In genomic region chr6:562052-562676, GRCh38 we compare ENCODE assay signal across 22 cellular contexts.
DNase-seq lines count a peak whose midpoint lies in the region; ATAC-seq, FAIRE-seq and TF ChIP-seq lines count a peak whose summit lies in the region.
"Had no signal": no experiment of that assay in that cellular context is flagged by ENCODE, and none has a peak within 500 bp of the region (broad histone marks: within the 10 kb centered on the region; RNA-seq: fewer than 3 reads in every experiment).

No MANE protein-coding gene starts in this region.

- ATAC-seq in activated CD8-positive, alpha-beta T cell treated with anti-CD3 and anti-CD28 coated beads for 36 hours, result no peak
- ATAC-seq in activated CD8-positive, alpha-beta T cell treated with anti-CD3 and anti-CD28 coated beads, Interleukin-2, amount 10 ng/mL, durations not matched to agents 7 days and 5 days, result no peak
- no peak for ATAC-seq in activated T-helper 17 cell treated with anti-CD3 and anti-CD28 coated beads, Interleukin-2, amount 50 U/mL, for 72 hours (replicated peaks)
- no peak for ATAC-seq in GM21786 (IDR thresholded peaks at IDR 0.05; ENCODE audit: unreplicated experiment)
- ATAC-seq in HG02623 (IDR thresholded peaks at IDR 0.05; ENCODE audit: unreplicated experiment), result no peak
- ATAC-seq: heart right ventricle, mucosa of descending colon had no signal

- H3K4me3 ChIP-seq in osteoblast (ENCODE audit: insufficient read depth, low read length), result no peak overlapping the region
- H3K4me3 ChIP-seq: HAP-1, heart right ventricle, mucosa of descending colon, vagina had no signal

- intact Hi-C loops in activated CD8-positive, alpha-beta T cell treated with anti-CD3 and anti-CD28 coated beads for 36 hours (cut with micrococcal nuclease), result no loop called here

- no peaks in the 10 kb centered on the region for H3K79me2 ChIP-seq in osteoblast (ENCODE audit: insufficient read depth, low read length)

- no peaks in the 10 kb centered on the region for H3K9me3 ChIP-seq in osteoblast (ENCODE audit: low read depth, low read length)
- H3K9me3 ChIP-seq: HAP-1, heart right ventricle, mucosa of descending colon, vagina had no signal

- H2AFZ ChIP-seq in osteoblast (ENCODE audit: low read length), result peak overlapping the region; percentile 66

- no peak for DNase-seq in activated CD8-positive, alpha-beta T cell treated with anti-CD3 and anti-CD28 coated beads for 36 hours
- no peak for DNase-seq in activated CD8-positive, alpha-beta T cell treated with anti-CD3 and anti-CD28 coated beads, Interleukin-2, amount 10 ng/mL, durations not matched to agents 7 days and 5 days
- no peak for DNase-seq in osteoblast (ENCODE audit: insufficient read length, low spot score, missing footprints)
- no peak for DNase-seq in NCI-H69 (lab: John Stamatoyannopoulos, UW)
- DNase-seq: activated CD4-positive, alpha-beta T cell treated with anti-CD3 and anti-CD28 coated beads, Interleukin-2, amount 50 U/mL, for 4 hours; Calu3; central memory CD4-positive, alpha-beta T cell; effector memory CD4-positive, alpha-beta T cell; heart right ventricle; mucosa of descending colon; NCI-H187; NCI-H2227 treated with DMSO at 0.1 percent for 48 hours; NCI-H82; stimulated activated CD4-positive, alpha-beta T cell treated with anti-CD3 and anti-CD28 coated beads, Interleukin-12 subunit alpha, Interleukin-12 subunit beta, amount 100 ng/mL, for 4 hours had no signal

- H3K4me3 Mint-ChIP-seq in activated CD8-positive, alpha-beta T cell treated with anti-CD3 and anti-CD28 coated beads for 36 hours, result no peak overlapping the region
- no peak overlapping the region for H3K4me3 Mint-ChIP-seq in activated CD8-positive, alpha-beta T cell treated with anti-CD3 and anti-CD28 coated beads, Interleukin-2, amount 10 ng/mL, durations not matched to agents 7 days and 5 days
- peak overlapping the region; percentile 74 for H3K4me3 Mint-ChIP-seq in activated T-helper 17 cell treated with anti-CD3 and anti-CD28 coated beads, Interleukin-2, amount 50 U/mL, for 72 hours

- no peaks in the 10 kb centered on the region for H3K27me3 ChIP-seq in osteoblast (ENCODE audit: insufficient read depth, low read length)
- H3K27me3 ChIP-seq: heart right ventricle, vagina had no signal

- FAIRE-seq in endometrium (lab: Jason Lieb, UNC), result peak; percentile 95

- no peak for TF ChIP-seq CTCF in activated CD8-positive, alpha-beta T cell treated with anti-CD3 and anti-CD28 coated beads for 36 hours (IDR thresholded peaks at IDR 0.05)
- peak; percentile 8 for TF ChIP-seq CTCF in osteoblast (IDR thresholded peaks at IDR 0.05; ENCODE audit: extremely low read depth, low read depth, low read length)

- no peaks in the 10 kb centered on the region for H3K9me3 Mint-ChIP-seq in activated CD8-positive, alpha-beta T cell treated with anti-CD3 and anti-CD28 coated beads for 36 hours
- peaks cover 3% of the 10 kb centered on the region for H3K9me3 Mint-ChIP-seq in activated CD8-positive, alpha-beta T cell treated with anti-CD3 and anti-CD28 coated beads, Interleukin-2, amount 10 ng/mL, durations not matched to agents 7 days and 5 days (ENCODE audit: insufficient read depth)
- H3K9me3 Mint-ChIP-seq in activated T-helper 17 cell treated with anti-CD3 and anti-CD28 coated beads, Interleukin-2, amount 50 U/mL, for 72 hours, result no peaks in the 10 kb centered on the region

- CTCF ChIA-PET in activated CD8-positive, alpha-beta T cell treated with anti-CD3 and anti-CD28 coated beads for 36 hours (lab: Charles Lee), result interaction anchor here (1.1 to 1.2 kb wide), 2 partner anchors 31 to 122 kb away, joined by 3 read pairs; no protein-coding TSS in a partner anchor
- CTCF ChIA-PET in activated CD8-positive, alpha-beta T cell treated with anti-CD3 and anti-CD28 coated beads, Interleukin-2, amount 10 ng/mL, durations not matched to agents 7 days and 5 days (lab: Charles Lee), result interaction anchor here (1.0 kb wide), 1 partner anchor 31 kb away, joined by 4 read pairs; no protein-coding TSS in a partner anchor

- peaks cover 37% of the 10 kb centered on the region for H3K4me1 Mint-ChIP-seq in activated CD8-positive, alpha-beta T cell treated with anti-CD3 and anti-CD28 coated beads for 36 hours (ENCODE audit: low read depth)
- H3K4me1 Mint-ChIP-seq in activated CD8-positive, alpha-beta T cell treated with anti-CD3 and anti-CD28 coated beads, Interleukin-2, amount 10 ng/mL, durations not matched to agents 7 days and 5 days (ENCODE audit: low read depth), result peaks cover 20% of the 10 kb centered on the region
- H3K4me1 Mint-ChIP-seq in activated T-helper 17 cell treated with anti-CD3 and anti-CD28 coated beads, Interleukin-2, amount 50 U/mL, for 72 hours, result peaks cover 30% of the 10 kb centered on the region

- H3K27me3 Mint-ChIP-seq in activated CD8-positive, alpha-beta T cell treated with anti-CD3 and anti-CD28 coated beads for 36 hours, result no peaks in the 10 kb centered on the region
- H3K27me3 Mint-ChIP-seq in activated CD8-positive, alpha-beta T cell treated with anti-CD3 and anti-CD28 coated beads, Interleukin-2, amount 10 ng/mL, durations not matched to agents 7 days and 5 days (ENCODE audit: low read depth), result no peaks in the 10 kb centered on the region
- H3K27me3 Mint-ChIP-seq in activated T-helper 17 cell treated with anti-CD3 and anti-CD28 coated beads, Interleukin-2, amount 50 U/mL, for 72 hours, result no peaks in the 10 kb centered on the region

- POLR2A ChIA-PET in activated CD8-positive, alpha-beta T cell treated with anti-CD3 and anti-CD28 coated beads for 36 hours (lab: Charles Lee), result interaction anchor here (1.5 kb wide), 1 partner anchor 158 kb away, joined by 3 read pairs; no protein-coding TSS in a partner anchor
- POLR2A ChIA-PET in activated CD8-positive, alpha-beta T cell treated with anti-CD3 and anti-CD28 coated beads, Interleukin-2, amount 10 ng/mL, durations not matched to agents 7 days and 5 days (lab: Charles Lee), result no interaction called here

- peaks cover 16% of the 10 kb centered on the region for H3K36me3 ChIP-seq in osteoblast (ENCODE audit: insufficient read depth, low read length)

- no peak overlapping the region for H3K4me2 ChIP-seq in osteoblast (ENCODE audit: insufficient read depth, low read length)
- H3K4me2 ChIP-seq: KMS-11 had no signal

- H4K20me1 ChIP-seq in osteoblast (ENCODE audit: insufficient read depth, low read length), result no peaks in the 10 kb centered on the region

- peaks cover 41% of the 10 kb centered on the region for H3K36me3 Mint-ChIP-seq in activated CD8-positive, alpha-beta T cell treated with anti-CD3 and anti-CD28 coated beads for 36 hours (ENCODE audit: low read depth)
- H3K36me3 Mint-ChIP-seq in activated CD8-positive, alpha-beta T cell treated with anti-CD3 and anti-CD28 coated beads, Interleukin-2, amount 10 ng/mL, durations not matched to agents 7 days and 5 days (ENCODE audit: low read depth), result peaks cover 48% of the 10 kb centered on the region
- H3K36me3 Mint-ChIP-seq in activated T-helper 17 cell treated with anti-CD3 and anti-CD28 coated beads, Interleukin-2, amount 50 U/mL, for 72 hours (ENCODE audit: low read depth), result peaks cover 76% of the 10 kb centered on the region

- H3K27ac Mint-ChIP-seq in activated CD8-positive, alpha-beta T cell treated with anti-CD3 and anti-CD28 coated beads for 36 hours, result peak overlapping the region; percentile 71
- no peak overlapping the region for H3K27ac Mint-ChIP-seq in activated CD8-positive, alpha-beta T cell treated with anti-CD3 and anti-CD28 coated beads, Interleukin-2, amount 10 ng/mL, durations not matched to agents 7 days and 5 days
- peak overlapping the region; percentile 82 for H3K27ac Mint-ChIP-seq in activated T-helper 17 cell treated with anti-CD3 and anti-CD28 coated beads, Interleukin-2, amount 50 U/mL, for 72 hours

- peak overlapping the region; percentile 40 for H3K27ac ChIP-seq in osteoblast (ENCODE audit: low read depth, low read length)
- H3K27ac ChIP-seq: heart right ventricle, KMS-11, vagina, VCaP had no signal

- H3K4me1 ChIP-seq in osteoblast (ENCODE audit: insufficient read depth, low read length), result peaks cover 7% of the 10 kb centered on the region
- H3K4me1 ChIP-seq: HAP-1, heart right ventricle, vagina had no signal
